13 cellular contexts compared by ENCODE assay signal in genomic region chr2:20526666-20527065, GRCh38.
A peak's percentile ranks its signal among the peaks of the same experiment; 100 is the strongest.
DNase-seq lines count a peak whose midpoint lies in the region; FAIRE-seq and TF ChIP-seq lines count a peak whose summit lies in the region.
"Had no signal": no experiment of that assay in that cellular context is flagged by ENCODE, and none has a peak within 500 bp of the region (broad histone marks: within the 10 kb centered on the region; RNA-seq: fewer than 3 reads in every experiment).

No MANE protein-coding gene starts in this region.

- H3K4me3 ChIP-seq in HEK293 (ENCODE audit: low read depth, low read length) (no peak overlapping the region), stomach (no peak overlapping the region), kidney (ENCODE audit: low read length in 2 of 2) (no peak overlapping the region)

- 31 to 52% (median 38%) methylated on average over 2 to 4 of the region's 4 CpGs for WGBS in stomach, 5 donors

- H3K36me3 ChIP-seq in HEK293 (ENCODE audit: control insufficient read depth in 2 of 2, insufficient read depth in 1 of 2, low read length in 2 of 2) (no peaks in the 10 kb centered on the region), stomach (no peaks in the 10 kb centered on the region), kidney (ENCODE audit: control insufficient read depth in 1 of 2, insufficient read depth in 2 of 2, low read length in 2 of 2) (no peaks in the 10 kb centered on the region)
- H3K36me3 ChIP-seq: brain microvascular endothelial cell had no signal

- H3K27ac ChIP-seq in HEK293 (ENCODE audit: extremely low read depth, low read depth, low read length) = no peak overlapping the region
- H3K27ac ChIP-seq in stomach = peak overlapping the region in 3 of 5 donors; percentile 6 to 52 (median 29)
- no peak overlapping the region for H3K27ac ChIP-seq in kidney (ENCODE audit: low read depth in 2 of 2, low read length in 2 of 2)
- H3K27ac ChIP-seq: brain microvascular endothelial cell had no signal

- TF ChIP-seq EP300 in stomach (IDR thresholded peaks at IDR 0.05) = no peak

- no peaks in the 10 kb centered on the region for H3K27me3 ChIP-seq in stomach
- H3K27me3 ChIP-seq: brain microvascular endothelial cell had no signal

- intact Hi-C loops in stomach (cut with DNase I; ENCODE audit: low total_unique reads) (no loop called here), kidney (cut with DNase I) (no loop called here)

- DNase-seq in NCI-H2171 (lab: John Stamatoyannopoulos, UW) = peak; percentile 38
- peak; percentile 24 for DNase-seq in glomerular visceral epithelial cell (ENCODE audit: extremely low spot score)
- peak; percentile 46 for DNase-seq in stomach
- no peak for DNase-seq in KBM-7
- no peak for DNase-seq in NCI-H1694 treated with DMSO at 0.1 percent for 48 hours (lab: John Stamatoyannopoulos, UW)
- DNase-seq in kidney = no peak
- DNase-seq: activated CD4-positive, alpha-beta T cell treated with anti-CD3 and anti-CD28 coated beads, Interleukin-2, amount 50 U/mL, for 4 hours; activated effector memory CD4-positive, alpha-beta T cell treated with anti-CD3 and anti-CD28 coated beads, Interleukin-2, amount 50 U/mL, for 16 hours; brain microvascular endothelial cell; left colon; NCI-H526 treated with DMSO at 0.1 percent for 48 hours; nephron progenitor cell had no signal

- no peak for TF ChIP-seq CTCF in HEK293 (tag by site-specific recombination; IDR thresholded peaks at IDR 0.05)
- no peak for TF ChIP-seq CTCF in stomach (IDR thresholded peaks at IDR 0.05)
- TF ChIP-seq CTCF in kidney (IDR thresholded peaks at IDR 0.05; ENCODE audit: borderline replicate concordance, extremely low read depth, insufficient read depth) = no peak

- H3K9ac ChIP-seq in kidney (ENCODE audit: low read length in 2 of 2) = no peak overlapping the region

- H3K9me3 ChIP-seq in HEK293 (ENCODE audit: control insufficient read depth, insufficient read depth, low read depth, low read length) (no peaks in the 10 kb centered on the region), stomach (no peaks in the 10 kb centered on the region), kidney (ENCODE audit: control insufficient read depth in 1 of 2, low read length in 2 of 2) (no peaks in the 10 kb centered on the region)

- CTCF ChIA-PET in HEK293 (lab: Yijun Ruan, JAX) = interaction anchor here (0.6 to 1.7 kb wide), 3 partner anchors 83 to 1467 kb away, joined by 3 to 5 read pairs (median 3); no protein-coding TSS in a partner anchor

- H3K4me1 ChIP-seq in HEK293 (ENCODE audit: control insufficient read depth, insufficient read depth, low read length) = no peaks in the 10 kb centered on the region
- peaks cover 16 to 34% (median 27%) of the 10 kb centered on the region in 4 donors for H3K4me1 ChIP-seq in stomach
- peaks cover 10 to 20% of the 10 kb centered on the region in 2 donors for H3K4me1 ChIP-seq in kidney (ENCODE audit: control insufficient read depth in 1 of 2, insufficient read depth in 1 of 2, low read depth in 1 of 2, low read length in 2 of 2)

- no peak for TF ChIP-seq POLR2A in stomach (IDR thresholded peaks at IDR 0.05)

- POLR2A ChIA-PET in HEK293 (lab: Yijun Ruan, JAX) = interaction anchor here (1.3 to 4.3 kb wide), 2 partner anchors 17 to 80 kb away, joined by 4 to 26 read pairs; partner anchors contain the start of gene RHOB

- no peak for FAIRE-seq in kidney (lab: Jason Lieb, UNC)

- in situ Hi-C loops in KBM-7 (cut with MboI; ENCODE audit: low pct_unique_long_range_greater_than_20kb, low sequenced_read_pairs) = no loop called here

TF ChIP-seq in HEK293, 187 proteins besides CTCF, POLR2A, EP300 and RAD21:
- peak; percentile 71 for TF ChIP-seq ZIC2 (tag by site-specific recombination; IDR thresholded peaks at IDR 0.05)
- peak; percentile 75 for TF ChIP-seq GLIS1 (tag by site-specific recombination; IDR thresholded peaks at IDR 0.05)
- TF ChIP-seq, protein P1, sequence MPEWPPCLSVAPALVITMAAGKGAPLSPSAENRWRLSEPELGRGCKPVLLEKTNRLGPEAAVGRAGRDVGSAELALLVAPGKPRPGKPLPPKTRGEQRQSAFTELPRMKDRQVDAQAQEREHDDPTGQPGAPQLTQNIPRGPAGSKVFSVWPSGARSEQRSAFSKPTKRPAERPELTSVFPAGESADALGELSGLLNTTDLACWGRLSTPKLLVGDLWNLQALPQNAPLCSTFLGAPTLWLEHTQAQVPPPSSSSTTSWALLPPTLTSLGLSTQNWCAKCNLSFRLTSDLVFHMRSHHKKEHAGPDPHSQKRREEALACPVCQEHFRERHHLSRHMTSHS (tag by site-specific recombination; IDR thresholded peaks at IDR 0.05) = no peak
- TF ChIP-seq KLF7 (tag by site-specific recombination; IDR thresholded peaks at IDR 0.05; ENCODE audit: borderline replicate concordance) = no peak

Comparison
In these comparisons a context has a peak if more than half of its experiments do, and no peak if none do; other contexts are left out.
1. H3K27ac ChIP-seq: peak in stomach (3 of 5); none in HEK293 (single experiment) and kidney (0 of 2).
2. DNase-seq: peak in NCI-H2171 (single experiment), glomerular visceral epithelial cell (single experiment) and stomach (single experiment); none in KBM-7 (single experiment), NCI-H1694 treated with DMSO at 0.1 percent for 48 hours (single experiment) and kidney (single experiment).